In genomic region chr18:7784171-7784570, GRCh38 we compare ENCODE assay signal across 29 cellular contexts.
A peak's percentile ranks its signal among the peaks of the same experiment; 100 is the strongest.
DNase-seq lines count a peak whose midpoint lies in the region; ATAC-seq and TF ChIP-seq lines count a peak whose summit lies in the region.
"Had no signal": no experiment of that assay in that cellular context is flagged by ENCODE, and none has a peak within 500 bp of the region (broad histone marks: within the 10 kb centered on the region; RNA-seq: fewer than 3 reads in every experiment).

No MANE protein-coding gene starts in this region.

- no peak overlapping the region for H4K91ac ChIP-seq in H9 (ENCODE audit: insufficient read length, low read depth, low read length)

- H3K9me3 ChIP-seq in H9 (ENCODE audit: control insufficient read depth, low read depth, low read length), result no peaks in the 10 kb centered on the region
- H3K9me3 ChIP-seq: adrenal gland, left ventricle myocardium inferior, ovary, stomach had no signal

- DNase-seq in ACHN (peak; percentile 2), H9 (peak; percentile 40), WTC11 (ENCODE audit: low spot score) (no peak), kidney epithelial cell (ENCODE audit: low read depth) (peak; percentile 69), GDM1 (lab: John Stamatoyannopoulos, UW) (no peak), CD1c-positive myeloid dendritic cell (ENCODE audit: extremely low spot score) (no peak), SHP77 treated with DMSO at 0.1 percent for 48 hours (lab: John Stamatoyannopoulos, UW) (no peak)
- DNase-seq: activated CD4-positive, CD25-positive, alpha-beta regulatory T cell; activated naive CD4-positive, alpha-beta T cell; activated T-cell treated with anti-CD3 and anti-CD28 coated beads, Interleukin-2, amount 50 U/mL, for 1 hour; adrenal gland; Calu3; EL; glutamatergic neuron; left ventricle myocardium inferior; midbrain; MM.1S; natural killer cell; NCI-H1436; NCI-H446; ovary; stimulated activated CD4-positive, alpha-beta T cell treated with anti-CD3 and anti-CD28 coated beads, Interleukin-15, amount 100 ng/mL, for 24 hours; stomach; T1000 had no signal

- no peaks in the 10 kb centered on the region for H3K23me2 ChIP-seq in H9 (ENCODE audit: insufficient read length, low read depth, low read length, poor library complexity, severe bottlenecking)

- no peak overlapping the region for H3K27ac ChIP-seq in H9 (ENCODE audit: insufficient read length, low read depth, low read length)
- H3K27ac ChIP-seq: adrenal gland, left ventricle myocardium inferior, ovary, stomach had no signal

- H3K4me1 ChIP-seq in H9 (ENCODE audit: insufficient read depth, low read length), result no peaks in the 10 kb centered on the region
- H3K4me1 ChIP-seq: adrenal gland had no signal

- H3K36me3 ChIP-seq in kidney epithelial cell (ENCODE audit: control insufficient read depth, insufficient read depth, low read length), result no peaks in the 10 kb centered on the region
- H3K36me3 ChIP-seq: adrenal gland, left ventricle myocardium inferior, ovary, stomach had no signal

- POLR2A ChIA-PET in WTC11 (lab: Charles Lee), result no interaction called here

- CTCF ChIA-PET in WTC11 (lab: Charles Lee), result no interaction called here

- no peak overlapping the region for H3T11ph ChIP-seq in H9 (ENCODE audit: low read length)

- H3K56ac ChIP-seq in H9 (ENCODE audit: insufficient read length, low read depth, low read length), result no peak overlapping the region

- H2BK20ac ChIP-seq in H9 (ENCODE audit: low read depth, low read length, poor library complexity, severe bottlenecking), result no peak overlapping the region

- H4K5ac ChIP-seq in H9 (ENCODE audit: insufficient read length, low read depth, low read length), result no peak overlapping the region

- peaks cover 2% of the 10 kb centered on the region; the same call in 1 of the 2 replicates for H3K79me2 ChIP-seq in H9 (ENCODE audit: insufficient read depth, low read length)

- H2BK5ac ChIP-seq in H9 (ENCODE audit: insufficient read length, low read length), result no peak overlapping the region

- H3K27ac Mint-ChIP-seq in H9 (no peak overlapping the region), WTC11 (no peak overlapping the region)
- H3K27ac Mint-ChIP-seq: dendritic cell treated with granulocyte-macrophage colony-stimulating factor and Interleukin-4, amounts not matched to agents 40 ng/mL and 50 ng/mL, for 4 days; natural killer cell; type B pancreatic cell had no signal

- H3K23ac ChIP-seq in H9 (ENCODE audit: insufficient read length, low read depth, low read length), result no peak overlapping the region

- H2BK12ac ChIP-seq in H9 (ENCODE audit: insufficient read length, low read depth, low read length), result no peak overlapping the region

- in situ Hi-C loops in ACHN (cut with HindIII; ENCODE audit: low pct_ligation_motif_present, low pct_unique_long_range_greater_than_20kb, low sequenced_read_pairs), result no loop called here

- H2BK120ac ChIP-seq in H9 (ENCODE audit: low read depth, low read length, poor library complexity, severe bottlenecking), result no peak overlapping the region

- no peak overlapping the region for H3K4ac ChIP-seq in H9 (ENCODE audit: low read depth, low read length)

- H3K9me3 Mint-ChIP-seq in H9, result peaks cover 0 to 7% of the 10 kb centered on the region in 2 experiments; a peak in 3 of 5 replicates
- H3K9me3 Mint-ChIP-seq in WTC11, result peaks cover 15% of the 10 kb centered on the region
- H3K9me3 Mint-ChIP-seq: dendritic cell treated with granulocyte-macrophage colony-stimulating factor and Interleukin-4, amounts not matched to agents 40 ng/mL and 50 ng/mL, for 4 days; type B pancreatic cell had no signal

- no CpG with 5 or more reads among the region's 4 CpGs for WGBS in H9 (ENCODE audit: extremely low coverage, insufficient read length, low lambda C conversion rate)

- H3K14ac ChIP-seq in H9 (ENCODE audit: insufficient read depth, low read length), result no peak overlapping the region

- ATAC-seq in WTC11 (0 out of 2 replicates have a peak, but pooled peaks have one; percentile 34), GM18873 (IDR thresholded peaks at IDR 0.05; ENCODE audit: low FRiP score, unreplicated experiment) (no peak)
- ATAC-seq: natural killer cell, sciatic nerve, SK-N-SH treated with all-trans-retinoic acid at 6 μM for 48 hours had no signal

- no peak overlapping the region for H2AK5ac ChIP-seq in H9 (ENCODE audit: insufficient read length, low read length)

- H4K8ac ChIP-seq in H9 (replicated peaks; ENCODE audit: insufficient read length, low read depth, low read length), result no peak overlapping the region

- H3K27me3 Mint-ChIP-seq in H9 (ENCODE audit: low read depth) (no peaks in the 10 kb centered on the region), WTC11 (ENCODE audit: low read depth) (no peaks in the 10 kb centered on the region)
- H3K27me3 Mint-ChIP-seq: dendritic cell treated with granulocyte-macrophage colony-stimulating factor and Interleukin-4, amounts not matched to agents 40 ng/mL and 50 ng/mL, for 4 days; type B pancreatic cell had no signal

- H3K36me3 Mint-ChIP-seq in H9 (ENCODE audit: insufficient read depth in 1 of 3, low read depth in 3 of 3) (no peaks in the 10 kb centered on the region), WTC11 (peaks cover 6% of the 10 kb centered on the region)
- H3K36me3 Mint-ChIP-seq: natural killer cell, type B pancreatic cell had no signal

- H3K4me2 ChIP-seq in H9 (ENCODE audit: insufficient read depth, insufficient read length, low read length), result no peak overlapping the region

- H3K27me3 ChIP-seq in H9 (ENCODE audit: insufficient read depth, low read length) (no peaks in the 10 kb centered on the region), kidney epithelial cell (ENCODE audit: control insufficient read depth, insufficient read depth, low read length) (no peaks in the 10 kb centered on the region)
- H3K27me3 ChIP-seq: adrenal gland, ovary, stomach had no signal

- H3K4me3 Mint-ChIP-seq in H9 (no peak overlapping the region), WTC11 (no peak overlapping the region)
- H3K4me3 Mint-ChIP-seq: dendritic cell treated with granulocyte-macrophage colony-stimulating factor and Interleukin-4, amounts not matched to agents 40 ng/mL and 50 ng/mL, for 4 days; natural killer cell; type B pancreatic cell had no signal

- no peak overlapping the region for H3K9ac ChIP-seq in H9 (ENCODE audit: extremely low read depth, insufficient read length, low read length)

- H2AFZ ChIP-seq in H9 (ENCODE audit: low read length), result no peak overlapping the region

- no peak overlapping the region for H3K4me3 ChIP-seq in kidney epithelial cell (ENCODE audit: low read depth, low read length)
- H3K4me3 ChIP-seq: adrenal gland, left ventricle myocardium inferior, ovary, stomach had no signal

- H3K4me1 Mint-ChIP-seq in H9, result peaks cover 6 to 12% of the 10 kb centered on the region in 2 experiments
- peaks cover 8% of the 10 kb centered on the region for H3K4me1 Mint-ChIP-seq in WTC11
- H3K4me1 Mint-ChIP-seq: natural killer cell had no signal

- no peak overlapping the region for H3K18ac ChIP-seq in H9 (ENCODE audit: insufficient read length, low read depth, low read length)

- H4K20me1 ChIP-seq in H9 (ENCODE audit: control insufficient read depth, insufficient read depth, insufficient read length), result no peaks in the 10 kb centered on the region

- TF ChIP-seq CTCF in H9 (conservative IDR thresholded peaks at IDR 0.05), result no peak
- TF ChIP-seq CTCF in WTC11 (IDR thresholded peaks at IDR 0.05), result no peak
- no peak for TF ChIP-seq CTCF in kidney epithelial cell (IDR thresholded peaks at IDR 0.05; ENCODE audit: insufficient read depth, low read length, poor library complexity, severe bottlenecking)

- no peaks in the 10 kb centered on the region for H3K79me1 ChIP-seq in H9 (ENCODE audit: insufficient read depth, low read depth, low read length, poor library complexity, severe bottlenecking)

- H2BK15ac ChIP-seq in H9 (ENCODE audit: low read depth, low read length), result no peak overlapping the region

TF ChIP-seq in WTC11, 78 proteins besides CTCF, POLR2A, EP300 and RAD21 (continues in another document):
- TF ChIP-seq ZNF671 (CRISPR knock-in tag; IDR thresholded peaks at IDR 0.05) (no peak), ZNF416 (CRISPR knock-in tag; IDR thresholded peaks at IDR 0.05) (no peak), ZNF423 (CRISPR knock-in tag; IDR thresholded peaks at IDR 0.05) (no peak), ZNF532 (CRISPR knock-in tag; IDR thresholded peaks at IDR 0.05; ENCODE audit: borderline replicate concordance) (no peak), TP53 (CRISPR knock-in tag; IDR thresholded peaks at IDR 0.05) (no peak)

Comparison
In these comparisons a context has a peak if more than half of its experiments do, and no peak if none do; other contexts are left out.
1. DNase-seq: peak in ACHN (single experiment), H9 (single experiment) and kidney epithelial cell (single experiment); none in WTC11 (single experiment), GDM1 (single experiment), CD1c-positive myeloid dendritic cell (single experiment) and SHP77 treated with DMSO at 0.1 percent for 48 hours (single experiment).